Comparison of ENCODE assay signal across 20 cellular contexts in the genomic region with DNA sequence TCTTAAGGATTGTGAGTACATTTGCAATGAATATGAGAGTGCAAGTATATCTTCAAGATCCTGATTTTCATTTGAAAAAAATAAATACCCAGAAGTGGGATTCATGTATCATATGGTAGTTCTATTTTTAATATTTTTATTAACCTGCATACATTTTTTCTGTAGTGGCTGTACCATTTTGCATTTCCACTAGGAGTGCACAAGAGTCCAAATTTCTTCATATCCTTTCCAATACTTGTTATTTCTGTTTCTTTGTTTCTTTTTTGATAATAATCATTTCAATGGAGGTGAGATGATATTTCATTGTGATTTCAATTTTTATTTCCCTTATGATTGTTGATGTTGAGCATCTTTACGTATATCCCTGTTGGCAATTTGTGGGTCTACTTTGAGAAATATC.
DNase-seq lines count a peak whose midpoint lies in the region; ATAC-seq, FAIRE-seq and TF ChIP-seq lines count a peak whose summit lies in the region.
"Had no signal": no experiment of that assay in that cellular context is flagged by ENCODE, and none has a peak within 500 bp of the region (broad histone marks: within the 10 kb centered on the region; RNA-seq: fewer than 3 reads in every experiment).

No MANE protein-coding gene starts in this region.

- peak; percentile 41 for FAIRE-seq in A204.1 (lab: Jason Lieb, UNC)
- FAIRE-seq: HTR-8/SVneo, keratinocyte, small intestine, urothelium cell line had no signal

- peaks cover 7% of the 10 kb centered on the region; the same call in 1 of the 2 replicates for H3K9me3 Mint-ChIP-seq in HFFc6

- TF ChIP-seq CTCF in HFFc6 (IDR thresholded peaks at IDR 0.05) (peak; percentile 59), Panc1 (IDR thresholded peaks at IDR 0.05) (peak; percentile 34; the same call in 1 of the 2 replicates), fibroblast of the aortic adventitia (IDR thresholded peaks at IDR 0.05; ENCODE audit: insufficient read depth, low read length) (peak; percentile 1), right lobe of liver (IDR thresholded peaks at IDR 0.05) (peak in 1 of 4 donors; percentile 5), WERI-Rb-1 (IDR thresholded peaks at IDR 0.05; ENCODE audit: low read depth, low read length) (no peak)

- H3K27me3 Mint-ChIP-seq in HFFc6 (ENCODE audit: insufficient read depth): no peaks in the 10 kb centered on the region
- H3K27me3 Mint-ChIP-seq: activated T-helper 17 cell treated with anti-CD3 and anti-CD28 coated beads, Interleukin-2, amount 50 U/mL, for 72 hours; naive thymus-derived CD4-positive, alpha-beta T cell had no signal

- no peaks in the 10 kb centered on the region for H3K4me1 Mint-ChIP-seq in HFFc6 (ENCODE audit: low read depth)
- H3K4me1 Mint-ChIP-seq: activated T-helper 17 cell treated with anti-CD3 and anti-CD28 coated beads, Interleukin-2, amount 50 U/mL, for 72 hours; naive thymus-derived CD4-positive, alpha-beta T cell had no signal

- ATAC-seq in Panc1 (no peak), right lobe of liver (no peak)
- ATAC-seq: activated T-helper 17 cell treated with anti-CD3 and anti-CD28 coated beads, Interleukin-2, amount 50 U/mL, for 72 hours; naive thymus-derived CD4-positive, alpha-beta T cell had no signal

- CTCF ChIA-PET in Panc1 (lab: Charles Lee): no interaction called here

- 38% methylated on average over 1 of the region's 1 CpG for WGBS in right lobe of liver (ENCODE audit: insufficient coverage, low coverage, low lambda C conversion rate, missing lambda C conversion rate)

- in situ Hi-C loops in Panc1 (cut with HindIII; ENCODE audit: low pct_unique_long_range_greater_than_20kb, low sequenced_read_pairs) (no loop called here), G401 (cut with HindIII; ENCODE audit: low sequenced_read_pairs) (no loop called here)

- no peak for DNase-seq in HFFc6
- DNase-seq in Panc1 (ENCODE audit: low read depth, low spot score): no peak
- DNase-seq in fibroblast of the aortic adventitia (ENCODE audit: low read depth): no peak
- DNase-seq in G401 (ENCODE audit: low spot score): no peak
- DNase-seq in stimulated activated CD4-positive, alpha-beta T cell treated with anti-CD3 and anti-CD28 coated beads, Interleukin-2, amount 100 ng/mL, for 48 hours: no peak
- DNase-seq in right lobe of liver: no peak
- no peak for DNase-seq in WERI-Rb-1
- DNase-seq: caudate nucleus; effector CD8-positive, alpha-beta T cell; naive thymus-derived CD4-positive, alpha-beta T cell; NCI-H187; posterior cingulate gyrus; SJCRH30; small intestine; stimulated activated CD4-positive, alpha-beta T cell treated with anti-CD3 and anti-CD28 coated beads, Interleukin-4, amount 100 ng/mL, for 4 hours had no signal

- H3K4me3 Mint-ChIP-seq in HFFc6: no peak overlapping the region
- H3K4me3 Mint-ChIP-seq: activated T-helper 17 cell treated with anti-CD3 and anti-CD28 coated beads, Interleukin-2, amount 50 U/mL, for 72 hours; naive thymus-derived CD4-positive, alpha-beta T cell had no signal

- no peak overlapping the region for H3K4me3 ChIP-seq in Panc1 (ENCODE audit: low read depth in 2 of 2, low read length in 2 of 2)
- H3K4me3 ChIP-seq in fibroblast of the aortic adventitia (ENCODE audit: low read depth, low read length): no peak overlapping the region
- no peak overlapping the region for H3K4me3 ChIP-seq in right lobe of liver
- no peak overlapping the region for H3K4me3 ChIP-seq in WERI-Rb-1 (ENCODE audit: low read depth, low read length)
- H3K4me3 ChIP-seq: SJCRH30 had no signal

- BruUV-seq in Panc1 (replicated peaks; lab: Mats Ljungman, UMichigan): no TSS peak

- no peaks in the 10 kb centered on the region for H3K36me3 Mint-ChIP-seq in HFFc6 (ENCODE audit: low read depth)
- H3K36me3 Mint-ChIP-seq: naive thymus-derived CD4-positive, alpha-beta T cell had no signal

- POLR2A ChIA-PET in Panc1 (lab: Charles Lee): no interaction called here

- TF ChIP-seq POLR2A in right lobe of liver (IDR thresholded peaks at IDR 0.05): no peak

- H3K4me1 ChIP-seq in Panc1 (ENCODE audit: control insufficient read depth, insufficient read depth, low read length): no peaks in the 10 kb centered on the region
- H3K4me1 ChIP-seq in right lobe of liver: no peaks in the 10 kb centered on the region
- H3K4me1 ChIP-seq: SJCRH30 had no signal

- H3K27ac ChIP-seq in Panc1 (ENCODE audit: low read length) (no peak overlapping the region), right lobe of liver (no peak overlapping the region), WERI-Rb-1 (no peak overlapping the region)
- H3K27ac ChIP-seq: SJCRH30 had no signal

- intact Hi-C loops in Panc1 (cut with micrococcal nuclease; ENCODE audit: unreplicated experiment): no loop called here
- intact Hi-C loops in right lobe of liver (cut with DNase I): no loop called here

- H3K27me3 ChIP-seq in Panc1 (ENCODE audit: control insufficient read depth, insufficient read depth, low read length): no peaks in the 10 kb centered on the region
- no peaks in the 10 kb centered on the region for H3K27me3 ChIP-seq in right lobe of liver
- H3K27me3 ChIP-seq in WERI-Rb-1 (ENCODE audit: insufficient read depth, low read depth, severe bottlenecking): no peaks in the 10 kb centered on the region
- H3K27me3 ChIP-seq: SJCRH30 had no signal

- H3K9me3 ChIP-seq in Panc1 (ENCODE audit: control insufficient read depth, insufficient read depth, low read depth, low read length) (no peaks in the 10 kb centered on the region; the same call in none of the 2 replicates), right lobe of liver (no peaks in the 10 kb centered on the region), WERI-Rb-1 (ENCODE audit: severe bottlenecking) (no peaks in the 10 kb centered on the region)
- H3K9me3 ChIP-seq: SJCRH30 had no signal

- H3K27ac Mint-ChIP-seq in HFFc6: no peak overlapping the region
- H3K27ac Mint-ChIP-seq: activated T-helper 17 cell treated with anti-CD3 and anti-CD28 coated beads, Interleukin-2, amount 50 U/mL, for 72 hours; naive thymus-derived CD4-positive, alpha-beta T cell had no signal

- H3K36me3 ChIP-seq in Panc1 (ENCODE audit: control insufficient read depth, insufficient read depth, low read length) (no peaks in the 10 kb centered on the region), right lobe of liver (no peaks in the 10 kb centered on the region), WERI-Rb-1 (no peaks in the 10 kb centered on the region)
- H3K36me3 ChIP-seq: SJCRH30 had no signal
